Comparison of ENCODE assay signal across 17 cellular contexts in the genomic region with DNA sequence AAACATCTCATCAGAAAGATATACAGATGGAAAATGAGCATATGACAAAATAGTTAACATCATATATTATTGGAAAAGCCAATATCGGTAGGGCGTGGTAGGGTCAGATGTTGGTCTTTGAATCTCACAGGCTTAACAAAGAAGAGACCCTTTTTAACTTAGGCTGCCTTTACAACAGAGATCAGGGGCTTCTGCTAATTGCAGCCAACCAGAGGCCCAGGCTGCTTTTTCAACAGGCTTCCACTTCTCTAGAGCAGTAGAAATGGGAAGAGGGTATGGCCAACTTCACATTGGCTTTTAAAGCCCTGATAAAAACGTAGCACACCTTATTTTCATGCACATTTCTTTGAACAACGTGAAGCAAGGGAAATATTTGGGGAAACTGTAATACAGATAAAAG.
DNase-seq lines count a peak whose midpoint lies in the region; ATAC-seq and TF ChIP-seq lines count a peak whose summit lies in the region.
"Had no signal": no experiment of that assay in that cellular context is flagged by ENCODE, and none has a peak within 500 bp of the region (broad histone marks: within the 10 kb centered on the region; RNA-seq: fewer than 3 reads in every experiment).

No MANE protein-coding gene starts in this region.

- DNase-seq in GM23338 (ENCODE audit: low spot score) = peak; percentile 28
- DNase-seq in neural progenitor cell (ENCODE audit: low spot score) = peak; percentile 7
- DNase-seq in NCI-H2081 (lab: John Stamatoyannopoulos, UW) = no peak
- no peak for DNase-seq in Right ventricle myocardium inferior (ENCODE audit: missing footprints)
- DNase-seq in COLO829 (ENCODE audit: low spot score) = no peak
- DNase-seq: 8988T; Calu3; CD4-positive, alpha-beta memory T cell; DMS79 treated with DMSO at 0.1 percent for 48 hours; GM23248; H7; IMR-90 had no signal

- H3K27ac Mint-ChIP-seq in GM23338 (peak overlapping the region; percentile 99), neural progenitor cell (no peak overlapping the region)
- H3K27ac Mint-ChIP-seq: CD4-positive, alpha-beta memory T cell had no signal

- intact Hi-C loops in Right ventricle myocardium inferior (cut with DNase I) = no loop called here

- H3K9me2 ChIP-seq in GM23338 (ENCODE audit: insufficient read depth) = no peaks in the 10 kb centered on the region

- ATAC-seq in GM23338 (peak; percentile 74), Right ventricle myocardium inferior (no peak)
- ATAC-seq: GM12878, K562 had no signal

- H4K20me1 ChIP-seq in GM23338 (replicated peaks; ENCODE audit: insufficient read depth) = no peaks in the 10 kb centered on the region; the same call in 1 of the 2 replicates
- H4K20me1 ChIP-seq in neural progenitor cell (ENCODE audit: low read depth) = no peaks in the 10 kb centered on the region

- peak overlapping the region; percentile 18; the same call in 1 of the 2 replicates for H3K9ac ChIP-seq in HUES64 (ENCODE audit: low read depth, low read length)
- H3K9ac ChIP-seq in iPS-15b (ENCODE audit: low read depth, low read length) = peak overlapping the region; percentile 60
- H3K9ac ChIP-seq in neural progenitor cell = no peak overlapping the region
- H3K9ac ChIP-seq: GM23248 had no signal

- H2AFZ ChIP-seq in GM23338 (no peak overlapping the region), neural progenitor cell (replicated peaks) (no peak overlapping the region)
- H2AFZ ChIP-seq: GM23248 had no signal

- peak overlapping the region; percentile 60 for H3K4me2 ChIP-seq in GM23338
- no peak overlapping the region for H3K4me2 ChIP-seq in neural progenitor cell

- H3K4me3 ChIP-seq in GM23338 (peak overlapping the region; percentile 88), HUES64 (ENCODE audit: low read length) (peak overlapping the region; percentile 0; the same call in 1 of the 2 replicates), iPS-15b (ENCODE audit: low read depth, low read length) (peak overlapping the region; percentile 24), neural progenitor cell (no peak overlapping the region)
- H3K4me3 ChIP-seq: GM12878, GM23248, K562 had no signal

- H3K36me3 Mint-ChIP-seq in GM23338 (ENCODE audit: low read depth) (peaks cover 51% of the 10 kb centered on the region), neural progenitor cell (no peaks in the 10 kb centered on the region)
- H3K36me3 Mint-ChIP-seq: CD4-positive, alpha-beta memory T cell had no signal

- H3K27me3 Mint-ChIP-seq in GM23338 (ENCODE audit: insufficient read depth, low read depth, poor library complexity) (peaks cover 23% of the 10 kb centered on the region), neural progenitor cell (ENCODE audit: insufficient read depth, low read depth) (peaks cover 8% of the 10 kb centered on the region)
- H3K27me3 Mint-ChIP-seq: CD4-positive, alpha-beta memory T cell had no signal

- H3K9me3 ChIP-seq in HUES64 (ENCODE audit: insufficient read depth, low read depth, low read length) = no peaks in the 10 kb centered on the region
- H3K9me3 ChIP-seq in iPS-15b (ENCODE audit: control insufficient read depth, insufficient read depth, low read length) = no peaks in the 10 kb centered on the region
- H3K9me3 ChIP-seq in neural progenitor cell (ENCODE audit: low read depth) = no peaks in the 10 kb centered on the region

- H3F3A ChIP-seq in GM23338 (replicated peaks; ENCODE audit: low read depth) (peaks cover 4% of the 10 kb centered on the region; the same call in 1 of the 2 replicates), neural progenitor cell (ENCODE audit: low read depth) (no peaks in the 10 kb centered on the region)

- H3K4me3 Mint-ChIP-seq in GM23338 (peak overlapping the region; percentile 97), neural progenitor cell (no peak overlapping the region)
- H3K4me3 Mint-ChIP-seq: CD4-positive, alpha-beta memory T cell had no signal

- H3K27ac ChIP-seq in GM23338 (ENCODE audit: low read depth) (peak overlapping the region; percentile 93), HUES64 (ENCODE audit: low read depth, low read length) (peak overlapping the region; percentile 69; the same call in 1 of the 2 replicates), neural progenitor cell (no peak overlapping the region)
- H3K27ac ChIP-seq: C4-2B, GM23248 had no signal

- H3K79me2 ChIP-seq in GM23338 (replicated peaks; ENCODE audit: insufficient read depth) = peaks cover 80% of the 10 kb centered on the region
- H3K79me2 ChIP-seq in neural progenitor cell (ENCODE audit: low read depth) = no peaks in the 10 kb centered on the region

- H3K9me3 Mint-ChIP-seq in GM23338 = peaks cover 14% of the 10 kb centered on the region
- H3K9me3 Mint-ChIP-seq in neural progenitor cell = peaks cover 4% of the 10 kb centered on the region

- H3K36me3 ChIP-seq in GM23338 (ENCODE audit: insufficient read depth) = peaks cover 25% of the 10 kb centered on the region; the same call in 1 of the 2 replicates
- peaks cover 7% of the 10 kb centered on the region for H3K36me3 ChIP-seq in HUES64 (ENCODE audit: insufficient read depth, low read length)
- H3K36me3 ChIP-seq in iPS-15b (ENCODE audit: control insufficient read depth, insufficient read depth, low read length) = peaks cover 6% of the 10 kb centered on the region
- H3K36me3 ChIP-seq in neural progenitor cell = no peaks in the 10 kb centered on the region

- WGBS in HUES64 = 60% methylated on average over 3 of the region's 4 CpGs

- H3K27me3 ChIP-seq in GM23338 (ENCODE audit: insufficient read depth) = no peaks in the 10 kb centered on the region
- no peaks in the 10 kb centered on the region; the same call in 1 of the 2 replicates for H3K27me3 ChIP-seq in HUES64 (ENCODE audit: insufficient read depth, low read length)
- H3K27me3 ChIP-seq in iPS-15b (ENCODE audit: control insufficient read depth, insufficient read depth, low read length) = no peaks in the 10 kb centered on the region
- H3K27me3 ChIP-seq in neural progenitor cell = peaks cover 39% of the 10 kb centered on the region

- H3K4me1 Mint-ChIP-seq in GM23338 (peaks cover 56% of the 10 kb centered on the region), neural progenitor cell (no peaks in the 10 kb centered on the region)
- H3K4me1 Mint-ChIP-seq: CD4-positive, alpha-beta memory T cell had no signal

- TF ChIP-seq CTCF in GM23338 (conservative IDR thresholded peaks at IDR 0.05; ENCODE audit: low read depth in 2 of 2) (no peak), neural progenitor cell (IDR thresholded peaks at IDR 0.05) (no peak)

- H3K4me1 ChIP-seq in GM23338 (ENCODE audit: insufficient read depth) = peaks cover 45% of the 10 kb centered on the region
- peaks cover 38% of the 10 kb centered on the region for H3K4me1 ChIP-seq in HUES64 (ENCODE audit: insufficient read depth, low read length)
- peaks cover 45% of the 10 kb centered on the region for H3K4me1 ChIP-seq in iPS-15b (ENCODE audit: control insufficient read depth, insufficient read depth, low read length)
- H3K4me1 ChIP-seq in neural progenitor cell = peaks cover 7% of the 10 kb centered on the region

TF ChIP-seq in GM23338, 12 proteins besides CTCF, POLR2A, EP300 and RAD21 (continues in another document):
- no peak for TF ChIP-seq EZH2phosphoT487 (IDR thresholded peaks at IDR 0.05; ENCODE audit: unreplicated experiment)

Comparison
In these comparisons a context has a peak if more than half of its experiments do, and no peak if none do; other contexts are left out.
1. DNase-seq: peak in GM23338 (single experiment) and neural progenitor cell (single experiment); none in NCI-H2081 (0 of 2), Right ventricle myocardium inferior (single experiment) and COLO829 (single experiment).